ENCODE assay signal across 16 cellular contexts in genomic region chr3:37197810-37198371, GRCh38. TPM values are rescaled to one million over a fixed set of nuclear protein-coding genes. Genes with fewer than 3 reads are reported as not detected.
A peak's percentile ranks its signal among the peaks of the same experiment; 100 is the strongest.
DNase-seq lines count a peak whose midpoint lies in the region; ATAC-seq and TF ChIP-seq lines count a peak whose summit lies in the region.
"Had no signal": no experiment of that assay in that cellular context is flagged by ENCODE, and none has a peak within 500 bp of the region (broad histone marks: within the 10 kb centered on the region; RNA-seq: fewer than 3 reads in every experiment).

No MANE protein-coding gene starts in this region.

- peaks cover 6% of the 10 kb centered on the region for H3K36me3 Mint-ChIP-seq in glutamatergic neuron (ENCODE audit: unreplicated experiment)
- H3K36me3 Mint-ChIP-seq in stimulated activated memory B cell treated with anti-CD40 and anti-IgM and Interleukin-4, amounts not matched to agents 10 μg/mL and 1 μg/mL and 100 μg/mL, for 72 hours = no peaks in the 10 kb centered on the region

- peak; percentile 93 for DNase-seq in HCEC 1CT
- DNase-seq in amniotic epithelial cell (ENCODE audit: low read depth) = peak; percentile 67
- DNase-seq in glutamatergic neuron = no peak
- DNase-seq in NCI-H774 (lab: John Stamatoyannopoulos, UW) = no peak
- no peak for DNase-seq in uterus
- DNase-seq in NCI-H446 treated with DMSO at 0.1 percent for 48 hours (lab: John Stamatoyannopoulos, UW) = no peak
- DNase-seq: activated CD4-positive, CD25-positive, alpha-beta regulatory T cell; DMS153; heart right ventricle; NCI-H510A; right lobe of liver; SHP77 treated with DMSO at 0.1 percent for 48 hours had no signal

- intact Hi-C loops in uterus (cut with DNase I; ENCODE audit: low total_unique reads) = no loop called here

- no peaks in the 10 kb centered on the region for H3K27me3 ChIP-seq in uterus
- H3K27me3 ChIP-seq: heart right ventricle, right lobe of liver had no signal

- H3K27ac ChIP-seq in skin epidermis = peak overlapping the region in 11 of 21 experiments; percentile 5 to 64 (median 49)
- H3K27ac ChIP-seq in uterus = no peak overlapping the region
- H3K27ac ChIP-seq: heart right ventricle, KMS-11, right lobe of liver had no signal

- H3K27me3 Mint-ChIP-seq in glutamatergic neuron (ENCODE audit: unreplicated experiment) = no peaks in the 10 kb centered on the region
- H3K27me3 Mint-ChIP-seq in stimulated activated memory B cell treated with anti-CD40 and anti-IgM and Interleukin-4, amounts not matched to agents 10 μg/mL and 1 μg/mL and 100 μg/mL, for 72 hours = no peaks in the 10 kb centered on the region

- H3K36me3 ChIP-seq in uterus = no peaks in the 10 kb centered on the region
- H3K36me3 ChIP-seq: heart right ventricle, right lobe of liver had no signal

- H3K4me3 ChIP-seq in skin epidermis (no peak overlapping the region), uterus (no peak overlapping the region)
- H3K4me3 ChIP-seq: heart right ventricle, right lobe of liver had no signal

- H3K4me3 Mint-ChIP-seq in glutamatergic neuron (ENCODE audit: unreplicated experiment) = no peak overlapping the region
- no peak overlapping the region for H3K4me3 Mint-ChIP-seq in stimulated activated memory B cell treated with anti-CD40 and anti-IgM and Interleukin-4, amounts not matched to agents 10 μg/mL and 1 μg/mL and 100 μg/mL, for 72 hours
- H3K4me3 Mint-ChIP-seq: activated T-helper 1 cell treated with anti-CD3 and anti-CD28 coated beads, Interleukin-12 subunit alpha, Interleukin-12 subunit beta, Interleukin-2, Interleukin-4 antibody, amounts not matched to agents 30 ng/mL and 10 ng/mL and 1 ng/mL, durations not matched to agents 14 hours and 24 hours and 36 hours had no signal

- peaks cover 11% of the 10 kb centered on the region for H3K4me1 Mint-ChIP-seq in glutamatergic neuron (ENCODE audit: low read depth, unreplicated experiment)
- no peaks in the 10 kb centered on the region for H3K4me1 Mint-ChIP-seq in stimulated activated memory B cell treated with anti-CD40 and anti-IgM and Interleukin-4, amounts not matched to agents 10 μg/mL and 1 μg/mL and 100 μg/mL, for 72 hours

- H3K4me1 ChIP-seq in uterus = no peaks in the 10 kb centered on the region
- H3K4me1 ChIP-seq: right lobe of liver had no signal

- peak overlapping the region; percentile 46 for H3K27ac Mint-ChIP-seq in glutamatergic neuron (ENCODE audit: unreplicated experiment)
- H3K27ac Mint-ChIP-seq in stimulated activated memory B cell treated with anti-CD40 and anti-IgM and Interleukin-4, amounts not matched to agents 10 μg/mL and 1 μg/mL and 100 μg/mL, for 72 hours = no peak overlapping the region
- H3K27ac Mint-ChIP-seq: activated T-helper 1 cell treated with anti-CD3 and anti-CD28 coated beads, Interleukin-12 subunit alpha, Interleukin-12 subunit beta, Interleukin-2, Interleukin-4 antibody, amounts not matched to agents 30 ng/mL and 10 ng/mL and 1 ng/mL, durations not matched to agents 14 hours and 24 hours and 36 hours had no signal

- no peak for ATAC-seq in stimulated activated memory B cell treated with anti-CD40 and anti-IgM and Interleukin-4, amounts not matched to agents 10 μg/mL and 1 μg/mL and 100 μg/mL, for 72 hours
- ATAC-seq: right lobe of liver had no signal

- TF ChIP-seq CTCF in glutamatergic neuron (IDR thresholded peaks at IDR 0.05; ENCODE audit: partially characterized antibody, unreplicated experiment) (no peak), uterus (IDR thresholded peaks at IDR 0.05) (no peak)

- TF ChIP-seq POLR2A in uterus (IDR thresholded peaks at IDR 0.05) = no peak

- peaks cover 2% of the 10 kb centered on the region for H3K9me3 Mint-ChIP-seq in glutamatergic neuron (ENCODE audit: unreplicated experiment)
- H3K9me3 Mint-ChIP-seq in stimulated activated memory B cell treated with anti-CD40 and anti-IgM and Interleukin-4, amounts not matched to agents 10 μg/mL and 1 μg/mL and 100 μg/mL, for 72 hours = no peaks in the 10 kb centered on the region
- H3K9me3 Mint-ChIP-seq: activated T-helper 1 cell treated with anti-CD3 and anti-CD28 coated beads, Interleukin-12 subunit alpha, Interleukin-12 subunit beta, Interleukin-2, Interleukin-4 antibody, amounts not matched to agents 30 ng/mL and 10 ng/mL and 1 ng/mL, durations not matched to agents 14 hours and 24 hours and 36 hours had no signal

- H3K9me3 ChIP-seq in uterus = no peaks in the 10 kb centered on the region
- H3K9me3 ChIP-seq: heart right ventricle, right lobe of liver had no signal

RNA-seq across cellular contexts. Expression of gene LRRFIP2, which starts 23.5 kb away (rescaled TPM):
- total RNA-seq in glutamatergic neuron (ENCODE audit: unreplicated experiment) = 45.3 TPM
- total RNA-seq in uterus = 100 to 1,000 TPM in 1 of 4 donors, 10 to 100 TPM in 3; 56.5 to 148 (median 62.4) TPM

RNA-seq across cellular contexts. Expression of gene GOLGA4, which starts 45.2 kb away (rescaled TPM):
- total RNA-seq in glutamatergic neuron (ENCODE audit: unreplicated experiment) = 34.2 TPM
- 10 to 100 TPM; 34.3 to 80.9 (median 67.1) TPM for total RNA-seq in uterus

Comparison
In these comparisons a context has a peak if more than half of its experiments do, and no peak if none do; other contexts are left out.
1. DNase-seq: peak in HCEC 1CT (single experiment) and amniotic epithelial cell (single experiment); none in glutamatergic neuron (single experiment), NCI-H774 (single experiment), uterus (0 of 2) and NCI-H446 treated with DMSO at 0.1 percent for 48 hours (single experiment).
2. H3K27ac ChIP-seq: peak in skin epidermis (11 of 21); none in uterus (0 of 2).